Comparison of ENCODE assay signal across 31 cellular contexts in the genomic region with DNA sequence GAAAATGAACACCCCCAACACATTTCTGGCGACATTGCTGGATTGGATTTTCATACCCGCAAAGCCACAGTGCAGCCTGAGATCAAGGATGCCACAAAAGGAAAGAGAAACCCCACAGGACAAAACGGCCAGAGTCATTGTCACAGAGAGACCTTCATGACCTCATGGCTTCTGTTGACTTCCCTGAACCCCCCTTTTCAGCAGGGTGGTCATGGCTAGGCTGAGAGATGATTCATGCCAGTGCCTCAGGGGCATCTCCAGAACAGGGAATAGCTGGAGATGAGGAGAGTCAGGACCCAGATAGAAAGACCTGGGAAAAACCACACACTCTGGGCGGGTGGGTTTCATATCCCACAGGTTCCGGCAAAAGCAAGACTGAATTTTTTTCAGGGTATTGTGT.
"Had no signal": no experiment of that assay in that cellular context is flagged by ENCODE, and none has a peak within 500 bp of the region (broad histone marks: within the 10 kb centered on the region; RNA-seq: fewer than 3 reads in every experiment).

No MANE protein-coding gene starts in this region.

- H3K27me3 ChIP-seq: body of pancreas had no signal

- DNase-seq: activated B cell treated with CpG ODN at 0.5 μM for 24 hours; activated CD4-positive, alpha-beta T cell treated with anti-CD3 and anti-CD28 coated beads for 48 hours; activated CD4-positive, alpha-beta T cell treated with anti-CD3 and anti-CD28 coated beads, Interleukin-2, amount 50 U/mL, for 1 hour; activated CD4-positive, alpha-beta T cell treated with anti-CD3 and anti-CD28 coated beads, Interleukin-2, amount 50 U/mL, for 48 hours; activated CD8-positive, alpha-beta memory T cell treated with anti-CD3 and anti-CD28 coated beads for 24 hours; activated CD8-positive, alpha-beta T cell treated with anti-CD3 and anti-CD28 coated beads for 36 hours; activated effector memory CD4-positive, alpha-beta T cell treated with Interleukin-2 at 50 U/mL for 16 hours; activated gamma-delta T cell treated with Interleukin-2 at 50 U/mL for 16 hours; activated naive CD4-positive, alpha-beta T cell treated with anti-CD3 and anti-CD28 coated beads, Interleukin-2, amount 50 U/mL, for 16 hours; activated naive CD4-positive, alpha-beta T cell treated with Interleukin-2 at 50 U/mL for 16 hours; activated T-cell treated with anti-CD3 and anti-CD28 coated beads, Interleukin-2, amount 50 U/mL, for 4 hours; amniotic stem cell; anterior cingulate cortex; body of pancreas; caudate nucleus; cortex of kidney; dermis blood vessel endothelial cell; effector CD4-positive, alpha-beta T cell; effector memory CD8-positive, alpha-beta T cell; erythroblast; foreskin keratinocyte; gastrocnemius medialis; glutamatergic neuron; heart left ventricle; T-helper 17 cell; T1000; WERI-Rb-1 had no signal

- H3K4me3 Mint-ChIP-seq: activated B cell treated with CpG ODN at 0.5 μM for 24 hours; activated CD8-positive, alpha-beta T cell treated with anti-CD3 and anti-CD28 coated beads for 36 hours; activated naive CD8-positive, alpha-beta T cell; activated T-cell treated with anti-CD3 and anti-CD28 coated beads, Interleukin-2, amount 50 U/mL, for 4 hours; activated T-helper 17 cell treated with anti-CD3 and anti-CD28 coated beads, Interleukin-2, amount 50 U/mL, for 72 hours; effector memory CD8-positive, alpha-beta T cell; T-helper 17 cell; T-helper 2 cell treated with Interferon-gamma antibody and Interleukin-4, amounts not matched to agents 5 μg/mL and 100 μg/mL, for 36 hours had no signal

- H3K4me1 Mint-ChIP-seq: activated B cell treated with CpG ODN at 0.5 μM for 24 hours; activated T-helper 17 cell treated with anti-CD3 and anti-CD28 coated beads, Interleukin-2, amount 50 U/mL, for 72 hours; T-helper 17 cell had no signal

- H3K9me3 Mint-ChIP-seq: activated B cell treated with CpG ODN at 0.5 μM for 24 hours; activated T-helper 17 cell treated with anti-CD3 and anti-CD28 coated beads, Interleukin-2, amount 50 U/mL, for 72 hours had no signal

- H3K36me3 Mint-ChIP-seq: activated naive CD8-positive, alpha-beta T cell had no signal

- H3K27ac ChIP-seq: body of pancreas, esophagus muscularis mucosa, foreskin keratinocyte, gastrocnemius medialis, heart left ventricle, WERI-Rb-1 had no signal

- H3K4me1 ChIP-seq: body of pancreas, esophagus muscularis mucosa, foreskin keratinocyte, gastrocnemius medialis, heart left ventricle had no signal

- H3K9me3 ChIP-seq: gastrocnemius medialis had no signal

- H3K4me3 ChIP-seq: body of pancreas, esophagus muscularis mucosa, gastrocnemius medialis, heart left ventricle had no signal

- H3K27ac Mint-ChIP-seq: activated B cell treated with CpG ODN at 0.5 μM for 24 hours; activated CD8-positive, alpha-beta T cell treated with anti-CD3 and anti-CD28 coated beads for 36 hours; activated naive CD8-positive, alpha-beta T cell; activated T-helper 17 cell treated with anti-CD3 and anti-CD28 coated beads, Interleukin-2, amount 50 U/mL, for 72 hours; effector memory CD8-positive, alpha-beta T cell; T-helper 17 cell; T-helper 2 cell treated with Interferon-gamma antibody and Interleukin-4, amounts not matched to agents 5 μg/mL and 100 μg/mL, for 36 hours had no signal

- H3K36me3 ChIP-seq: esophagus muscularis mucosa, gastrocnemius medialis, heart left ventricle, WERI-Rb-1 had no signal

- H3K27me3 Mint-ChIP-seq: activated CD8-positive, alpha-beta T cell treated with anti-CD3 and anti-CD28 coated beads for 36 hours; activated T-helper 17 cell treated with anti-CD3 and anti-CD28 coated beads, Interleukin-2, amount 50 U/mL, for 72 hours had no signal
